11 cellular contexts compared by ENCODE assay signal in the genomic region with DNA sequence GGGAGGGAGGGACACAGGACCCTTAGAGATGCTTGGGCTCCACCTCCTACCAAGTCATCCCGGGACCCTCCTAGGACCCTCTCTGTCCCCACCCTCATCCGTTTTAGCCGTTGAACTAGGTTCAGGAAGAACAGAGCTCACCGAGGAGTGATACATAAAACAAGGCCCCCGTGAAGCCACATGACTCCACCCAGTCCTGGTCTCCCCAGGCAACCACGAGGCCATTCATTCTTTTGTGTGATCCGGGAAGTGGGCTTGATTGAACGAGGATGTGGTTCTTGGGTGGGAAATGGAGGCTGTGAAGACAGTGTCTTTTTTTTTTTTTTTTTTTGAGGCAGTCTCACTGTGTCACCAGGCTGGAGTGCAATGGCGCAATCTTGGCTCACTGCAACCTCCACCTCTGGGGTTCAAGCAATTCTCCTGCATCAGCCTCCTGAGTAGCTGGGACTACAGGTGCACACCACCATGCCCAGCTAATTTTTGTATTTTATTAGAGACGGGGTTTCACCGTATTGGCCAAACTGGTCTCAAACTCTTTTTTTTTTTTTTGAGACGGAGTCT. TPM values are rescaled to one million over a fixed set of nuclear protein-coding genes. Genes with fewer than 3 reads are reported as not detected.
DNase-seq lines count a peak whose midpoint lies in the region; ATAC-seq, FAIRE-seq and TF ChIP-seq lines count a peak whose summit lies in the region.
"Had no signal": no experiment of that assay in that cellular context is flagged by ENCODE, and none has a peak within 500 bp of the region (broad histone marks: within the 10 kb centered on the region; RNA-seq: fewer than 3 reads in every experiment).

No MANE protein-coding gene starts in this region.

- no peak for TF ChIP-seq CTCF in natural killer cell (IDR thresholded peaks at IDR 0.05)

- peak overlapping the region; percentile 99 for H3K27ac Mint-ChIP-seq in T-helper 1 cell treated with Interleukin-12 subunit alpha and Interleukin-12 subunit beta and Interleukin-4 antibody, amounts not matched to agents 30 μg/mL and 1 μg/mL, for 36 hours
- peak overlapping the region; percentile 95 to 97 for H3K27ac Mint-ChIP-seq in natural killer cell

- intact Hi-C loops in natural killer cell (cut with micrococcal nuclease): loop anchor here (1.0 kb wide), 2 partner anchors 8 to 26 kb away; no protein-coding TSS in a partner anchor

- peak overlapping the region; percentile 49 for H3K4me3 Mint-ChIP-seq in T-helper 1 cell treated with Interleukin-12 subunit alpha and Interleukin-12 subunit beta and Interleukin-4 antibody, amounts not matched to agents 30 μg/mL and 1 μg/mL, for 36 hours
- peak overlapping the region; percentile 88 for H3K4me3 Mint-ChIP-seq in natural killer cell

- H3K4me1 Mint-ChIP-seq in T-helper 1 cell treated with Interleukin-12 subunit alpha and Interleukin-12 subunit beta and Interleukin-4 antibody, amounts not matched to agents 30 μg/mL and 1 μg/mL, for 36 hours (ENCODE audit: low read depth): peaks cover 57% of the 10 kb centered on the region
- peaks cover 56 to 75% of the 10 kb centered on the region in 2 donors for H3K4me1 Mint-ChIP-seq in natural killer cell

- peaks cover 16% of the 10 kb centered on the region for H3K36me3 Mint-ChIP-seq in T-helper 1 cell treated with Interleukin-12 subunit alpha and Interleukin-12 subunit beta and Interleukin-4 antibody, amounts not matched to agents 30 μg/mL and 1 μg/mL, for 36 hours (ENCODE audit: low read depth)
- H3K36me3 Mint-ChIP-seq in natural killer cell: no peaks in the 10 kb centered on the region

- peaks cover 5% of the 10 kb centered on the region for H3K27me3 Mint-ChIP-seq in T-helper 1 cell treated with Interleukin-12 subunit alpha and Interleukin-12 subunit beta and Interleukin-4 antibody, amounts not matched to agents 30 μg/mL and 1 μg/mL, for 36 hours (ENCODE audit: low read depth)
- peaks cover 0 to 6% of the 10 kb centered on the region in 2 donors for H3K27me3 Mint-ChIP-seq in natural killer cell (ENCODE audit: low read depth in 2 of 2)

- peak; percentile 42 for DNase-seq in activated T-cell treated with anti-CD3 and anti-CD28 coated beads for 48 hours (ENCODE audit: low read depth)
- peak; percentile 83 for DNase-seq in natural killer cell
- DNase-seq in stimulated activated naive CD4-positive, alpha-beta T cell treated with Interleukin-2 at 50 U/mL for 16 hours (lab: John Stamatoyannopoulos, UW): peak; percentile 58
- no peak for DNase-seq in HTR-8/SVneo (ENCODE audit: insufficient read length, low spot score)
- no peak for DNase-seq in DMS153 treated with DMSO at 0.1 percent for 48 hours (lab: John Stamatoyannopoulos, UW; ENCODE audit: unreplicated experiment)
- DNase-seq: heart left ventricle had no signal

- FAIRE-seq in HTR-8/SVneo (lab: Jason Lieb, UNC): no peak

- H3K9me3 Mint-ChIP-seq in T-helper 1 cell treated with Interleukin-12 subunit alpha and Interleukin-12 subunit beta and Interleukin-4 antibody, amounts not matched to agents 30 μg/mL and 1 μg/mL, for 36 hours: peaks cover 16% of the 10 kb centered on the region
- H3K9me3 Mint-ChIP-seq in natural killer cell: no peaks in the 10 kb centered on the region

- ATAC-seq in natural killer cell: peak; percentile 94 to 99 (median 94)
- ATAC-seq in HG03571 (IDR thresholded peaks at IDR 0.05; ENCODE audit: unreplicated experiment): no peak
- ATAC-seq: Panc1 had no signal

RNA-seq across cellular contexts. Expression of a gene that starts 14.8 kb away (rescaled TPM):
- total RNA-seq in natural killer cell: under 1 TPM; 0.07 to 0.45 (median 0.43) TPM

RNA-seq across cellular contexts. Expression of a gene that starts 24.0 kb away (rescaled TPM):
- total RNA-seq in natural killer cell: not detected
- total RNA-seq: breast epithelium, heart left ventricle, omental fat pad had no signal

Comparison
In these comparisons a context has a peak if more than half of its experiments do, and no peak if none do; other contexts are left out.
1. DNase-seq: peak in activated T-cell treated with anti-CD3 and anti-CD28 coated beads for 48 hours (single experiment), natural killer cell (single experiment) and stimulated activated naive CD4-positive, alpha-beta T cell treated with Interleukin-2 at 50 U/mL for 16 hours (single experiment); none in HTR-8/SVneo (single experiment) and DMS153 treated with DMSO at 0.1 percent for 48 hours (single experiment).